ENCODE assay signal across 15 cellular contexts in genomic region chr6:168530653-168531071, GRCh38.
"Had no signal": no experiment of that assay in that cellular context is flagged by ENCODE, and none has a peak within 500 bp of the region (broad histone marks: within the 10 kb centered on the region; RNA-seq: fewer than 3 reads in every experiment).

No MANE protein-coding gene starts in this region.

- ATAC-seq: activated T-helper 17 cell treated with anti-CD3 and anti-CD28 coated beads, Interleukin-2, amount 50 U/mL, for 72 hours; gastrocnemius medialis; natural killer cell treated with Interleukin-12 subunit alpha and Interleukin-12 subunit beta and Interleukin-15 and Interleukin-18, amount 100 ng/mL, for 72 hours; T-helper 17 cell had no signal

- H3K36me3 Mint-ChIP-seq: natural killer cell treated with Interleukin-12 subunit alpha and Interleukin-12 subunit beta and Interleukin-15 and Interleukin-18, amount 100 ng/mL, for 72 hours had no signal

- H3K27ac Mint-ChIP-seq: activated T-helper 17 cell treated with anti-CD3 and anti-CD28 coated beads, Interleukin-2, amount 50 U/mL, for 72 hours; natural killer cell treated with Interleukin-12 subunit alpha and Interleukin-12 subunit beta and Interleukin-15 and Interleukin-18, amount 100 ng/mL, for 72 hours; T-helper 17 cell had no signal

- DNase-seq: activated CD4-positive, alpha-beta T cell treated with anti-CD3 and anti-CD28 coated beads, Interleukin-2, amount 50 U/mL, for 1 hour; activated naive CD4-positive, alpha-beta T cell treated with anti-CD3 and anti-CD28 coated beads, Interleukin-2, amount 50 U/mL, for 16 hours; activated T-cell treated with anti-CD3 and anti-CD28 coated beads for 4 hours; colonic mucosa; gastrocnemius medialis; occipital lobe; stimulated activated CD4-positive, alpha-beta T cell treated with anti-CD3 and anti-CD28 coated beads, Interleukin-12 subunit alpha, Interleukin-12 subunit beta, amount 100 ng/mL, for 4 hours; stimulated activated naive CD4-positive, alpha-beta T cell; T-helper 17 cell; upper lobe of left lung had no signal

- H3K4me3 ChIP-seq: adrenal gland, colonic mucosa, gastrocnemius medialis, lung, suprapubic skin, upper lobe of left lung had no signal

- H3K27ac ChIP-seq: adrenal gland, colonic mucosa, gastrocnemius medialis, suprapubic skin, upper lobe of left lung had no signal

- H3K27me3 Mint-ChIP-seq: activated T-helper 17 cell treated with anti-CD3 and anti-CD28 coated beads, Interleukin-2, amount 50 U/mL, for 72 hours had no signal

- H3K4me1 Mint-ChIP-seq: activated T-helper 17 cell treated with anti-CD3 and anti-CD28 coated beads, Interleukin-2, amount 50 U/mL, for 72 hours had no signal

- H3K4me1 ChIP-seq: adrenal gland, colonic mucosa, gastrocnemius medialis had no signal

- H3K9me3 Mint-ChIP-seq: activated T-helper 17 cell treated with anti-CD3 and anti-CD28 coated beads, Interleukin-2, amount 50 U/mL, for 72 hours; natural killer cell treated with Interleukin-12 subunit alpha and Interleukin-12 subunit beta and Interleukin-15 and Interleukin-18, amount 100 ng/mL, for 72 hours had no signal

- H3K27me3 ChIP-seq: adrenal gland, colonic mucosa, suprapubic skin, upper lobe of left lung had no signal

- H3K4me3 Mint-ChIP-seq: activated T-helper 17 cell treated with anti-CD3 and anti-CD28 coated beads, Interleukin-2, amount 50 U/mL, for 72 hours; natural killer cell treated with Interleukin-12 subunit alpha and Interleukin-12 subunit beta and Interleukin-15 and Interleukin-18, amount 100 ng/mL, for 72 hours; T-helper 17 cell had no signal

- H3K36me3 ChIP-seq: adrenal gland, colonic mucosa, gastrocnemius medialis, suprapubic skin, upper lobe of left lung had no signal

- H3K9me3 ChIP-seq: adrenal gland, colonic mucosa, gastrocnemius medialis, suprapubic skin, upper lobe of left lung had no signal
